1 cellular context compared by ENCODE assay signal in the genomic region with DNA sequence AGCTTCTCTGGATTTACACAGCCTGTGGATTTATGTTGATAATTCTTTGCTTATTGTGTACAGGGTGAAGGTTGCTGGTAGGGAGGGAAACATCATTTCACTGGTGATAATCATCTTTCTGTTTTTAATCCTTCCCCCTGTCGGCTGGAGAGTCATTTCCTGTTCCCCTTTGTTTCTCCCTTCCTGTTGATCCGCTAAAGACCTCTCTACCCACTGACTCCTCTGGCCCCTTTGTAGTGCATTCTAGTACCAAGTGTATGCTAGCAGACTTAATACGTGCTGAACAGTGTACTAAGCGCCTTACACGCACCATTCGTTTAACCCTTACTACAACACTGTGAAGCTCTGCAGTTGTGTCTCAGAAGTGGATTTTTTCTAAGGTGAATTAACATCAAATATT.
TF ChIP-seq lines count a peak whose summit lies in the region.

No MANE protein-coding gene starts in this region.

TF ChIP-seq in HepG2, 621 proteins besides CTCF, POLR2A, EP300 and RAD21:
- TF ChIP-seq SOX13 (IDR thresholded peaks at IDR 0.05) (no peak), SOX13 (CRISPR knock-in tag; conservative IDR thresholded peaks at IDR 0.05 in 1 of 2, IDR thresholded peaks at IDR 0.05 in 1 of 2) (peak in 1 of 2 experiments; percentile 28; a peak in 1 of 4 replicates), GPN1 (CRISPR knock-in tag; IDR thresholded peaks at IDR 0.05; ENCODE audit: borderline replicate concordance) (no peak), ZNF652 (CRISPR knock-in tag; IDR thresholded peaks at IDR 0.05; ENCODE audit: borderline replicate concordance, low read depth) (peak; percentile 80; the same call in 1 of the 2 replicates), SOX5 (CRISPR knock-in tag; IDR thresholded peaks at IDR 0.05; ENCODE audit: borderline replicate concordance) (peak; percentile 33; the same call in 1 of the 2 replicates), RFX1 (IDR thresholded peaks at IDR 0.05) (no peak), NR2C2 (CRISPR knock-in tag; IDR thresholded peaks at IDR 0.05; ENCODE audit: borderline replicate concordance) (no peak), ZNF589 (CRISPR knock-in tag; conservative IDR thresholded peaks at IDR 0.05) (no peak), MED1 (CRISPR knock-in tag; IDR thresholded peaks at IDR 0.05) (0 out of 2 replicates have a peak, but pooled peaks have one; percentile 37)
- TF ChIP-seq, protein P1, sequence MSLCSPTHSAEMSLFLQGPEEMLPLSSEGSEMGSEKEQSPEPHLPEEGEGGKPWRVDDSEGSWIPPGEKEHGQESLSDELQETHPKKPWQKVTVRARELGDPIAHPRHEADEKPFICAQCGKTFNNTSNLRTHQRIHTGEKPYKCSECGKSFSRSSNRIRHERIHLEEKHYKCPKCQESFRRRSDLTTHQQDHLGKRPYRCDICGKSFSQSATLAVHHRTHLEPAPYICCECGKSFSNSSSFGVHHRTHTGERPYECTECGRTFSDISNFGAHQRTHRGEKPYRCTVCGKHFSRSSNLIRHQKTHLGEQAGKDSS (CRISPR knock-in tag; IDR thresholded peaks at IDR 0.05; ENCODE audit: borderline replicate concordance, low read depth) = no peak
- TF ChIP-seq, protein P2, sequence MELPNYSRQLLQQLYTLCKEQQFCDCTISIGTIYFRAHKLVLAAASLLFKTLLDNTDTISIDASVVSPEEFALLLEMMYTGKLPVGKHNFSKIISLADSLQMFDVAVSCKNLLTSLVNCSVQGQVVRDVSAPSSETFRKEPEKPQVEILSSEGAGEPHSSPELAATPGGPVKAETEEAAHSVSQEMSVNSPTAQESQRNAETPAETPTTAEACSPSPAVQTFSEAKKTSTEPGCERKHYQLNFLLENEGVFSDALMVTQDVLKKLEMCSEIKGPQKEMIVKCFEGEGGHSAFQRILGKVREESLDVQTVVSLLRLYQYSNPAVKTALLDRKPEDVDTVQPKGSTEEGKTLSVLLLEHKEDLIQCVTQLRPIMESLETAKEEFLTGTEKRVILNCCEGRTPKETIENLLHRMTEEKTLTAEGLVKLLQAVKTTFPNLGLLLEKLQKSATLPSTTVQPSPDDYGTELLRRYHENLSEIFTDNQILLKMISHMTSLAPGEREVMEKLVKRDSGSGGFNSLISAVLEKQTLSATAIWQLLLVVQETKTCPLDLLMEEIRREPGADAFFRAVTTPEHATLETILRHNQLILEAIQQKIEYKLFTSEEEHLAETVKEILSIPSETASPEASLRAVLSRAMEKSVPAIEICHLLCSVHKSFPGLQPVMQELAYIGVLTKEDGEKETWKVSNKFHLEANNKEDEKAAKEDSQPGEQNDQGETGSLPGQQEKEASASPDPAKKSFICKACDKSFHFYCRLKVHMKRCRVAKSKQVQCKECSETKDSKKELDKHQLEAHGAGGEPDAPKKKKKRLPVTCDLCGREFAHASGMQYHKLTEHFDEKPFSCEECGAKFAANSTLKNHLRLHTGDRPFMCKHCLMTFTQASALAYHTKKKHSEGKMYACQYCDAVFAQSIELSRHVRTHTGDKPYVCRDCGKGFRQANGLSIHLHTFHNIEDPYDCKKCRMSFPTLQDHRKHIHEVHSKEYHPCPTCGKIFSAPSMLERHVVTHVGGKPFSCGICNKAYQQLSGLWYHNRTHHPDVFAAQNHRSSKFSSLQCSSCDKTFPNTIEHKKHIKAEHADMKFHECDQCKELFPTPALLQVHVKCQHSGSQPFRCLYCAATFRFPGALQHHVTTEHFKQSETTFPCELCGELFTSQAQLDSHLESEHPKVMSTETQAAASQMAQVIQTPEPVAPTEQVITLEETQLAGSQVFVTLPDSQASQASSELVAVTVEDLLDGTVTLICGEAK (IDR thresholded peaks at IDR 0.05) = no peak
- TF ChIP-seq, protein P2 (CRISPR knock-in tag; IDR thresholded peaks at IDR 0.05) = no peak
- TF ChIP-seq, protein P3, sequence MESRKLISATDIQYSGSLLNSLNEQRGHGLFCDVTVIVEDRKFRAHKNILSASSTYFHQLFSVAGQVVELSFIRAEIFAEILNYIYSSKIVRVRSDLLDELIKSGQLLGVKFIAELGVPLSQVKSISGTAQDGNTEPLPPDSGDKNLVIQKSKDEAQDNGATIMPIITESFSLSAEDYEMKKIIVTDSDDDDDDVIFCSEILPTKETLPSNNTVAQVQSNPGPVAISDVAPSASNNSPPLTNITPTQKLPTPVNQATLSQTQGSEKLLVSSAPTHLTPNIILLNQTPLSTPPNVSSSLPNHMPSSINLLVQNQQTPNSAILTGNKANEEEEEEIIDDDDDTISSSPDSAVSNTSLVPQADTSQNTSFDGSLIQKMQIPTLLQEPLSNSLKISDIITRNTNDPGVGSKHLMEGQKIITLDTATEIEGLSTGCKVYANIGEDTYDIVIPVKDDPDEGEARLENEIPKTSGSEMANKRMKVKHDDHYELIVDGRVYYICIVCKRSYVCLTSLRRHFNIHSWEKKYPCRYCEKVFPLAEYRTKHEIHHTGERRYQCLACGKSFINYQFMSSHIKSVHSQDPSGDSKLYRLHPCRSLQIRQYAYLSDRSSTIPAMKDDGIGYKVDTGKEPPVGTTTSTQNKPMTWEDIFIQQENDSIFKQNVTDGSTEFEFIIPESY (CRISPR knock-in tag; IDR thresholded peaks at IDR 0.05) = peak; percentile 72
- TF ChIP-seq, protein P4, sequence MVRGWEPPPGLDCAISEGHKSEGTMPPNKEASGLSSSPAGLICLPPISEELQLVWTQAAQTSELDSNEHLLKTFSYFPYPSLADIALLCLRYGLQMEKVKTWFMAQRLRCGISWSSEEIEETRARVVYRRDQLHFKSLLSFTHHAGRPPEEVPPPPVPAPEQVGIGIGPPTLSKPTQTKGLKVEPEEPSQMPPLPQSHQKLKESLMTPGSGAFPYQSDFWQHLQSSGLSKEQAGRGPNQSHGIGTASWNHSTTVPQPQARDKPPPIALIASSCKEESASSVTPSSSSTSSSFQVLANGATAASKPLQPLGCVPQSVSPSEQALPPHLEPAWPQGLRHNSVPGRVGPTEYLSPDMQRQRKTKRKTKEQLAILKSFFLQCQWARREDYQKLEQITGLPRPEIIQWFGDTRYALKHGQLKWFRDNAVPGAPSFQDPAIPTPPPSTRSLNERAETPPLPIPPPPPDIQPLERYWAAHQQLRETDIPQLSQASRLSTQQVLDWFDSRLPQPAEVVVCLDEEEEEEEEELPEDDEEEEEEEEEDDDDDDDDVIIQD (CRISPR knock-in tag; IDR thresholded peaks at IDR 0.05; ENCODE audit: low read depth) = peak; percentile 42; the same call in 1 of the 2 replicates
